ENCODE assay signal across 14 cellular contexts in the genomic region with DNA sequence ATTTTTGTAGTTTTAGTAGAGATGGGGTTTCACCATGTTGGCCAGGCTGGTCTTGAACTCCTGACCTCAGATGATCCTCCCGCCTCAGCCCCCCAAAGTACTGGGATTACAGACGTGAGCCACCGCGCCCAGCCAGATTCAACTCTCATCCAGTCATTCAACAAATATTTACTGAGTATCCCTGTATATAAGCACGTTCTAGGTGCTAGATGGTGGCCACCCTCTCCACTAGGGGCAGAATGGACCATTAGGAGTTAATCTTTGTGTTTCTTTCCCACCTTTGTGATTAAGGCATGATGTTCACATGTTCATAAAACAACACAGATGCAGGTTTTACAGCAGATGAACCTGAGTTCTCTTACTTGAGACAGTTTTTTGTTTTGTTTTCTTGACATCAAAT. TPM values are rescaled to one million over a fixed set of nuclear protein-coding genes. Genes with fewer than 3 reads are reported as not detected.
A peak's percentile ranks its signal among the peaks of the same experiment; 100 is the strongest.
DNase-seq lines count a peak whose midpoint lies in the region; ATAC-seq, FAIRE-seq and TF ChIP-seq lines count a peak whose summit lies in the region.
"Had no signal": no experiment of that assay in that cellular context is flagged by ENCODE, and none has a peak within 500 bp of the region (broad histone marks: within the 10 kb centered on the region; RNA-seq: fewer than 3 reads in every experiment).

No MANE protein-coding gene starts in this region.

- ATAC-seq in K562 = peak; percentile 76
- no peak for ATAC-seq in HG03521 (IDR thresholded peaks at IDR 0.05; ENCODE audit: unreplicated experiment)
- ATAC-seq: effector memory CD8-positive, alpha-beta T cell; naive thymus-derived CD4-positive, alpha-beta T cell had no signal

- no TSS peak for BruUV-seq in K562 (replicated peaks; lab: Mats Ljungman, UMichigan)

- H3K4me1 Mint-ChIP-seq in nephron progenitor cell = peaks cover 27% of the 10 kb centered on the region
- peaks cover 17% of the 10 kb centered on the region for H3K4me1 Mint-ChIP-seq in activated T-helper 1 cell treated with anti-CD3 and anti-CD28 coated beads, Interleukin-12 subunit alpha, Interleukin-12 subunit beta, Interleukin-2, Interleukin-4 antibody, amounts not matched to agents 30 ng/mL and 10 ng/mL and 1 ng/mL, durations not matched to agents 14 hours and 24 hours and 36 hours (ENCODE audit: low read depth)

- H3K4me3 ChIP-seq in K562 = no peak overlapping the region

- H3K4me2 ChIP-seq in K562 (ENCODE audit: insufficient read depth, low read length) = no peak overlapping the region

- TF ChIP-seq EP300 in K562 (IDR thresholded peaks at IDR 0.05; ENCODE audit: low read length) = no peak

- H3K4me3 Mint-ChIP-seq in nephron progenitor cell = no peak overlapping the region
- no peak overlapping the region for H3K4me3 Mint-ChIP-seq in activated T-helper 1 cell treated with anti-CD3 and anti-CD28 coated beads, Interleukin-12 subunit alpha, Interleukin-12 subunit beta, Interleukin-2, Interleukin-4 antibody, amounts not matched to agents 30 ng/mL and 10 ng/mL and 1 ng/mL, durations not matched to agents 14 hours and 24 hours and 36 hours
- H3K4me3 Mint-ChIP-seq: activated CD4-positive, alpha-beta memory T cell treated with anti-CD3 and anti-CD28 coated beads for 36 hours; effector memory CD8-positive, alpha-beta T cell; naive thymus-derived CD4-positive, alpha-beta T cell had no signal

- intact Hi-C loops in K562 (cut with micrococcal nuclease) = no loop called here
- intact Hi-C loops in activated T-helper 1 cell treated with anti-CD3 and anti-CD28 coated beads, Interleukin-12 subunit alpha, Interleukin-12 subunit beta, Interleukin-2, Interleukin-4 antibody, amounts not matched to agents 30 ng/mL and 10 ng/mL and 1 ng/mL, durations not matched to agents 14 hours and 24 hours and 36 hours (cut with micrococcal nuclease) = no loop called here

- no peak overlapping the region for H3K27ac ChIP-seq in K562 (ENCODE audit: extremely low read depth, low read depth, low read length)

- no peaks in the 10 kb centered on the region for H4K20me1 ChIP-seq in K562 (replicated peaks; ENCODE audit: control insufficient read depth, insufficient read depth, low read length)

- peaks cover 3 to 31% of the 10 kb centered on the region in 2 experiments; a peak in 3 of 5 replicates for H3K4me1 ChIP-seq in K562 (replicated peaks in 1 of 2; ENCODE audit: control insufficient read depth in 2 of 2, insufficient read depth in 2 of 2, low read length in 2 of 2)

- H3K36me3 ChIP-seq in K562 (ENCODE audit: control insufficient read depth, insufficient read depth, low read length) = peaks cover 27% of the 10 kb centered on the region; the same call in 1 of the 3 replicates

- H3K9me3 Mint-ChIP-seq in nephron progenitor cell = no peaks in the 10 kb centered on the region
- no peaks in the 10 kb centered on the region for H3K9me3 Mint-ChIP-seq in activated T-helper 1 cell treated with anti-CD3 and anti-CD28 coated beads, Interleukin-12 subunit alpha, Interleukin-12 subunit beta, Interleukin-2, Interleukin-4 antibody, amounts not matched to agents 30 ng/mL and 10 ng/mL and 1 ng/mL, durations not matched to agents 14 hours and 24 hours and 36 hours
- H3K9me3 Mint-ChIP-seq: activated CD4-positive, alpha-beta memory T cell treated with anti-CD3 and anti-CD28 coated beads for 36 hours; effector memory CD8-positive, alpha-beta T cell; naive thymus-derived CD4-positive, alpha-beta T cell had no signal

- POLR2A ChIA-PET in K562 (lab: Yijun Ruan, JAX) = no interaction called here

- H3K79me2 ChIP-seq in K562 (ENCODE audit: control insufficient read depth, insufficient read depth, low read length) = no peaks in the 10 kb centered on the region

- peak overlapping the region; percentile 16 for H3K27ac Mint-ChIP-seq in nephron progenitor cell
- H3K27ac Mint-ChIP-seq in activated T-helper 1 cell treated with anti-CD3 and anti-CD28 coated beads, Interleukin-12 subunit alpha, Interleukin-12 subunit beta, Interleukin-2, Interleukin-4 antibody, amounts not matched to agents 30 ng/mL and 10 ng/mL and 1 ng/mL, durations not matched to agents 14 hours and 24 hours and 36 hours = no peak overlapping the region
- H3K27ac Mint-ChIP-seq: activated CD4-positive, alpha-beta memory T cell treated with anti-CD3 and anti-CD28 coated beads for 36 hours; effector memory CD8-positive, alpha-beta T cell had no signal

- no peaks in the 10 kb centered on the region for H3K27me3 ChIP-seq in K562 (ENCODE audit: control insufficient read depth in 2 of 2, insufficient read depth in 2 of 2, low read length in 2 of 2)

- TF ChIP-seq CTCF in K562 (IDR thresholded peaks at IDR 0.05 in 2 of 3, conservative IDR thresholded peaks at IDR 0.05 in 1 of 3; ENCODE audit: insufficient read depth in 2 of 3, low read depth in 1 of 3, low read length in 3 of 3) (peak; percentile 48 to 57 (median 50); a peak in 5 of 6 replicates), nephron progenitor cell (IDR thresholded peaks at IDR 0.05) (peak; percentile 20)

- H2AFZ ChIP-seq in K562 (ENCODE audit: low read depth, low read length) = no peak overlapping the region

- no peak for TF ChIP-seq RAD21 in K562 (CRISPR knock-in tag; conservative IDR thresholded peaks at IDR 0.05 in 1 of 2, IDR thresholded peaks at IDR 0.05 in 1 of 2)

- in situ Hi-C loops in K562 (cut with MboI) = no loop called here

- peaks cover 3% of the 10 kb centered on the region for H3K27me3 Mint-ChIP-seq in nephron progenitor cell (ENCODE audit: low read depth, poor library complexity)
- H3K27me3 Mint-ChIP-seq in activated T-helper 1 cell treated with anti-CD3 and anti-CD28 coated beads, Interleukin-12 subunit alpha, Interleukin-12 subunit beta, Interleukin-2, Interleukin-4 antibody, amounts not matched to agents 30 ng/mL and 10 ng/mL and 1 ng/mL, durations not matched to agents 14 hours and 24 hours and 36 hours (ENCODE audit: insufficient read depth) = no peaks in the 10 kb centered on the region
- H3K27me3 Mint-ChIP-seq: activated CD4-positive, alpha-beta memory T cell treated with anti-CD3 and anti-CD28 coated beads for 36 hours; effector memory CD8-positive, alpha-beta T cell; naive thymus-derived CD4-positive, alpha-beta T cell had no signal

- CTCF ChIA-PET in K562 (lab: Yijun Ruan, JAX; ENCODE audit: low intra/inter-chr PET ratio) = no interaction called here

- H3K36me3 Mint-ChIP-seq in nephron progenitor cell (ENCODE audit: low read depth) = peaks cover 49% of the 10 kb centered on the region
- peaks cover 54% of the 10 kb centered on the region for H3K36me3 Mint-ChIP-seq in activated T-helper 1 cell treated with anti-CD3 and anti-CD28 coated beads, Interleukin-12 subunit alpha, Interleukin-12 subunit beta, Interleukin-2, Interleukin-4 antibody, amounts not matched to agents 30 ng/mL and 10 ng/mL and 1 ng/mL, durations not matched to agents 14 hours and 24 hours and 36 hours (ENCODE audit: low read depth)

- no peak overlapping the region for H3K9ac ChIP-seq in K562 (ENCODE audit: insufficient read depth in 1 of 2, low read depth in 2 of 2, low read length in 2 of 2)

- no peaks in the 10 kb centered on the region for H3K9me3 ChIP-seq in K562 (replicated peaks; ENCODE audit: control insufficient read depth, insufficient read depth, low read depth, low read length)

- FAIRE-seq in K562 (lab: Jason Lieb, UNC) = peak; percentile 85

- WGBS in K562 (ENCODE audit: insufficient coverage, low coverage, missing lambda C conversion rate) = 56% methylated on average over 5 of the region's 5 CpGs

- no peak for TF ChIP-seq POLR2A in K562 (conservative IDR thresholded peaks at IDR 0.05)

- DNase-seq in EL = peak; percentile 33
- DNase-seq in HK-2 (ENCODE audit: unreplicated experiment) = peak; percentile 55
- no peak for DNase-seq in K562 (ENCODE audit: extremely low read depth in 1 of 4, low spot score in 3 of 4)
- DNase-seq in nephron progenitor cell = no peak
- DNase-seq in activated T-helper 1 cell treated with anti-CD3 and anti-CD28 coated beads, Interleukin-12 subunit alpha, Interleukin-12 subunit beta, Interleukin-2, Interleukin-4 antibody, amounts not matched to agents 30 ng/mL and 10 ng/mL and 1 ng/mL, durations not matched to agents 14 hours and 24 hours and 36 hours (ENCODE audit: low spot score) = no peak
- DNase-seq in medulla oblongata (ENCODE audit: extremely low spot score) = no peak
- DNase-seq in SIG-M5 (lab: John Stamatoyannopoulos, UW) = no peak
- DNase-seq: activated CD4-positive, alpha-beta memory T cell treated with anti-CD3 and anti-CD28 coated beads for 36 hours; effector memory CD8-positive, alpha-beta T cell; GDM1; naive thymus-derived CD4-positive, alpha-beta T cell; NCI-H524 treated with DMSO at 0.1 percent for 48 hours; stimulated activated CD8-positive, alpha-beta memory T cell treated with anti-CD3 and anti-CD28 coated beads, Interleukin-4, amount 100 ng/mL, for 48 hours had no signal

- no peaks in the 10 kb centered on the region for H3K9me1 ChIP-seq in K562 (ENCODE audit: control insufficient read depth, insufficient read depth, low read length)

RNA-seq across cellular contexts. Expression of a gene that starts 7.3 kb away (rescaled TPM):
- total RNA-seq in K562 (2011; cell fraction: chromatin; rRNA removed; ENCODE audit: low replicate concordance) = 33.3 and 146 TPM in 2 replicates
- 62.0 and 84.4 TPM in 2 replicates for total RNA-seq in K562 (2011; cell fraction: nucleolus; rRNA removed)
- 39.4 and 65.9 TPM in 2 replicates for total RNA-seq in K562 (2011; cell fraction: nucleoplasm; rRNA removed)
- total RNA-seq in K562 (2014; rRNA removed) (33.7 and 48.0 TPM in 2 replicates), K562 (2014; rRNA removed; fragmentation: Illumina TruSeq; extraction: Trizol) (6.6 and 9.6 TPM in 2 replicates), K562 (2015; rRNA removed; fragmentation: Illumina TruSeq; extraction: Trizol) (17.5 and 22.3 TPM in 2 replicates), K562 (2021) (54.5 and 58.1 TPM in 2 replicates)
- polyA plus RNA-seq in K562 (2011; rRNA removed) (18.9 and 24.4 TPM in 2 replicates), K562 (2014; fragmentation: Illumina TruSeq; extraction: Trizol) (33.7 and 42.0 TPM in 2 replicates), K562 (2014; fragmentation: Nextera tagmentation; extraction: Ambion mirVana) (1 to 10 TPM; 1.2 to 4.9 TPM), K562 (2014; rRNA removed) (34.2 and 40.4 TPM in 2 replicates)
- 34.0 and 79.0 TPM in 2 replicates for polyA plus RNA-seq in K562 (2011; cell fraction: cytosol; rRNA removed)
- 68.6 and 104 TPM in 2 replicates for polyA plus RNA-seq in K562 (2011; cell fraction: nucleus; rRNA removed)
- 56.1 and 106 TPM in 2 replicates for polyA plus RNA-seq in K562 (2012)
- polyA minus RNA-seq in K562 (2011; rRNA and poly(A)+ RNA removed) = 11.5 and 17.4 TPM in 2 replicates
- 53.0 and 61.0 TPM in 2 replicates for polyA minus RNA-seq in K562 (2011; cell fraction: cytosol; rRNA and poly(A)+ RNA removed)
- 18.8 and 19.9 TPM in 2 replicates for polyA minus RNA-seq in K562 (2011; cell fraction: nucleus; rRNA and poly(A)+ RNA removed)
- 102 and 113 TPM in 2 replicates for total RNA-seq in activated T-helper 1 cell treated with anti-CD3 and anti-CD28 coated beads, Interleukin-12 subunit alpha, Interleukin-12 subunit beta, Interleukin-2, Interleukin-4 antibody, amounts not matched to agents 30 ng/mL and 10 ng/mL and 1 ng/mL, durations not matched to agents 14 hours and 24 hours and 36 hours

RNA-seq across cellular contexts. Expression of a gene that starts 17.2 kb away (rescaled TPM):
- 209 and 457 TPM in 2 replicates for total RNA-seq in K562 (2011; cell fraction: chromatin; rRNA removed; ENCODE audit: low replicate concordance)
- total RNA-seq in K562 (2011; cell fraction: nucleolus; rRNA removed) = 301 and 327 TPM in 2 replicates
- total RNA-seq in K562 (2011; cell fraction: nucleoplasm; rRNA removed) = 219 and 259 TPM in 2 replicates
- total RNA-seq in K562 (2014; rRNA removed) (38.7 and 44.5 TPM in 2 replicates), K562 (2014; rRNA removed; fragmentation: Illumina TruSeq; extraction: Trizol) (6.1 and 9.7 TPM in 2 replicates), K562 (2015; rRNA removed; fragmentation: Illumina TruSeq; extraction: Trizol) (19.9 and 25.0 TPM in 2 replicates), K562 (2021) (148 and 160 TPM in 2 replicates)
- polyA plus RNA-seq in K562 (2011; rRNA removed) (34.4 and 64.2 TPM in 2 replicates), K562 (2014; fragmentation: Illumina TruSeq; extraction: Trizol) (31.6 and 65.6 TPM in 2 replicates), K562 (2014; fragmentation: Nextera tagmentation; extraction: Ambion mirVana) (under 1 TPM; 0.35 to 0.53 TPM), K562 (2014; rRNA removed) (108 and 112 TPM in 2 replicates)
- polyA plus RNA-seq in K562 (2011; cell fraction: cytosol; rRNA removed) = 40.5 and 63.1 TPM in 2 replicates
- polyA plus RNA-seq in K562 (2011; cell fraction: nucleus; rRNA removed) = 400 and 488 TPM in 2 replicates
- polyA plus RNA-seq in K562 (2012) = 256 and 263 TPM in 2 replicates
- 6.8 and 10.0 TPM in 2 replicates for polyA minus RNA-seq in K562 (2011; rRNA and poly(A)+ RNA removed)
- 50.8 and 74.4 TPM in 2 replicates for polyA minus RNA-seq in K562 (2011; cell fraction: cytosol; rRNA and poly(A)+ RNA removed)
- 47.9 and 57.5 TPM in 2 replicates for polyA minus RNA-seq in K562 (2011; cell fraction: nucleus; rRNA and poly(A)+ RNA removed)
- 107 and 116 TPM in 2 replicates for total RNA-seq in activated T-helper 1 cell treated with anti-CD3 and anti-CD28 coated beads, Interleukin-12 subunit alpha, Interleukin-12 subunit beta, Interleukin-2, Interleukin-4 antibody, amounts not matched to agents 30 ng/mL and 10 ng/mL and 1 ng/mL, durations not matched to agents 14 hours and 24 hours and 36 hours

Comparison
In these comparisons a context has a peak if more than half of its experiments do, and no peak if none do; other contexts are left out.
1. DNase-seq: peak in EL (single experiment) and HK-2 (single experiment); none in K562 (0 of 4), nephron progenitor cell (single experiment), activated T-helper 1 cell treated with anti-CD3 and anti-CD28 coated beads, Interleukin-12 subunit alpha, Interleukin-12 subunit beta, Interleukin-2, Interleukin-4 antibody, amounts not matched to agents 30 ng/mL and 10 ng/mL and 1 ng/mL, durations not matched to agents 14 hours and 24 hours and 36 hours (single experiment), medulla oblongata (single experiment) and SIG-M5 (single experiment).